Comparison of ENCODE assay signal across 8 cellular contexts in genomic region chr20:29443206-29443781, GRCh38.
DNase-seq lines count a peak whose midpoint lies in the region; ATAC-seq and TF ChIP-seq lines count a peak whose summit lies in the region.
"Not testable (repeated sequence)": the region's sequence is repeated elsewhere in the genome, so short reads cannot be mapped to it uniquely, and the experiment has no call there.

No MANE protein-coding gene starts in this region.

- H3K4me1 Mint-ChIP-seq in CD8-positive, alpha-beta T cell (ENCODE audit: low read depth); activated T-cell treated with anti-CD3 and anti-CD28 coated beads, Interleukin-2, amount 50 U/mL, for 72 hours (ENCODE audit: low read depth): not testable (repeated sequence)

- intact Hi-C loops in CD8-positive, alpha-beta T cell (cut with DNase I, micrococcal nuclease); esophagus muscularis mucosa (cut with DNase I): not testable (repeated sequence)

- not testable (repeated sequence) for H4K20me1 ChIP-seq in OCI-LY3 (ENCODE audit: insufficient read depth, low read length)

- POLR2A ChIA-PET in CD8-positive, alpha-beta T cell (lab: Charles Lee): not testable (repeated sequence)

- not testable (repeated sequence) for H3K36me3 Mint-ChIP-seq in CD8-positive, alpha-beta T cell; activated T-cell treated with anti-CD3 and anti-CD28 coated beads, Interleukin-2, amount 50 U/mL, for 72 hours (ENCODE audit: insufficient read depth in 2 of 2)

- H3K27ac Mint-ChIP-seq in CD8-positive, alpha-beta T cell; activated T-cell treated with anti-CD3 and anti-CD28 coated beads, Interleukin-2, amount 50 U/mL, for 72 hours: not testable (repeated sequence)

- CTCF ChIA-PET in CD8-positive, alpha-beta T cell (lab: Charles Lee): interaction anchor here (1.2 kb wide), 1 partner anchor 11 kb away, joined by 5 read pairs; no protein-coding TSS in a partner anchor

- H3K36me3 ChIP-seq in CD8-positive, alpha-beta T cell (ENCODE audit: insufficient read depth, low read length); OCI-LY3 (replicated peaks; ENCODE audit: low read depth, low read length); esophagus muscularis mucosa: not testable (repeated sequence)

- H3K27ac ChIP-seq in CD8-positive, alpha-beta T cell (ENCODE audit: low read depth, low read length); esophagus muscularis mucosa (replicated peaks in 1 of 4): not testable (repeated sequence)
- peak overlapping the region; percentile 62 for H3K27ac ChIP-seq in OCI-LY3 (ENCODE audit: low read length)

- not testable (repeated sequence) for H3K4me3 ChIP-seq in CD8-positive, alpha-beta T cell (ENCODE audit: low read depth, low read length)
- H3K4me3 ChIP-seq in OCI-LY3 (ENCODE audit: low read length) (peak overlapping the region; percentile 62), esophagus muscularis mucosa (peak overlapping the region in 2 of 4 donors; percentile 7 to 28)

- H3K79me2 ChIP-seq in OCI-LY3 (ENCODE audit: low read length): not testable (repeated sequence)

- ATAC-seq in CD8-positive, alpha-beta T cell; activated T-cell treated with anti-CD3 and anti-CD28 coated beads, Interleukin-2, amount 50 U/mL, for 72 hours (replicated peaks in 1 of 2): not testable (repeated sequence)

- not testable (repeated sequence) for H3K9me3 ChIP-seq in CD8-positive, alpha-beta T cell (ENCODE audit: low read length); OCI-LY3 (ENCODE audit: insufficient read depth, low read length); esophagus muscularis mucosa

- not testable (repeated sequence) for TF ChIP-seq POLR2A in esophagus muscularis mucosa (IDR thresholded peaks at IDR 0.05; ENCODE audit: low read depth)

- H3K27me3 Mint-ChIP-seq in CD8-positive, alpha-beta T cell (ENCODE audit: low read depth); activated T-cell treated with anti-CD3 and anti-CD28 coated beads, Interleukin-2, amount 50 U/mL, for 72 hours (ENCODE audit: low read depth): not testable (repeated sequence)

- DNase-seq in CD8-positive, alpha-beta T cell: peak in 1 of 7 experiments; percentile 11
- peak; percentile 65 for DNase-seq in H4 (ENCODE audit: low spot score)
- peak; percentile 50 for DNase-seq in NAMALWA (ENCODE audit: low spot score)
- DNase-seq in activated T-cell treated with anti-CD3 and anti-CD28 coated beads, Interleukin-2, amount 50 U/mL, for 72 hours: peak; percentile 4 to 21
- DNase-seq in esophagus muscularis mucosa (ENCODE audit: extremely low spot score): not testable (repeated sequence)
- peak; percentile 60 for DNase-seq in lung microvascular endothelial cell (ENCODE audit: low read depth in 2 of 2)
- DNase-seq in stromal cell of bone marrow (ENCODE audit: low read depth): peak; percentile 32

- not testable (repeated sequence) for H3K27me3 ChIP-seq in CD8-positive, alpha-beta T cell (ENCODE audit: insufficient read depth, low read length); OCI-LY3 (ENCODE audit: low read depth, low read length)
- H3K27me3 ChIP-seq in esophagus muscularis mucosa: peaks cover 0 to 22% (median 0%) of the 10 kb centered on the region in 4 donors

- peak overlapping the region; percentile 53 for H3K9ac ChIP-seq in OCI-LY3 (ENCODE audit: low read length)

- H3K4me1 ChIP-seq in CD8-positive, alpha-beta T cell (ENCODE audit: insufficient read depth, low read length); OCI-LY3 (ENCODE audit: low read length): not testable (repeated sequence)
- peaks cover 0 to 14% (median 0%) of the 10 kb centered on the region in 4 donors for H3K4me1 ChIP-seq in esophagus muscularis mucosa

- peak overlapping the region; percentile 43; the same call in 1 of the 2 replicates for H2AFZ ChIP-seq in OCI-LY3 (ENCODE audit: low read depth, low read length)

- 14% methylated on average over 7 of the region's 7 CpGs for WGBS in esophagus muscularis mucosa

- H3K9me3 Mint-ChIP-seq in CD8-positive, alpha-beta T cell; activated T-cell treated with anti-CD3 and anti-CD28 coated beads, Interleukin-2, amount 50 U/mL, for 72 hours: not testable (repeated sequence)

- not testable (repeated sequence) for H3K4me3 Mint-ChIP-seq in CD8-positive, alpha-beta T cell
- peak overlapping the region in 1 of 2 donors; percentile 55 for H3K4me3 Mint-ChIP-seq in activated T-cell treated with anti-CD3 and anti-CD28 coated beads, Interleukin-2, amount 50 U/mL, for 72 hours

- peak; percentile 16 for TF ChIP-seq CTCF in CD8-positive, alpha-beta T cell (IDR thresholded peaks at IDR 0.05)
- TF ChIP-seq CTCF in OCI-LY3 (IDR thresholded peaks at IDR 0.05; ENCODE audit: low read depth, low read length) (peak; percentile 81), esophagus muscularis mucosa (IDR thresholded peaks at IDR 0.05) (peak; percentile 47 to 65 (median 57))

- not testable (repeated sequence) for TF ChIP-seq EP300 in esophagus muscularis mucosa (IDR thresholded peaks at IDR 0.05)

- peak overlapping the region; percentile 63 for H3K4me2 ChIP-seq in OCI-LY3 (ENCODE audit: low read length)

Comparison
In these comparisons a context has a peak if more than half of its experiments do, and no peak if none do; other contexts are left out.
1. CTCF ChIP-seq: peak in every context shown above with its lines; median percentile 81 in OCI-LY3; 57 in esophagus muscularis mucosa; 16 in CD8-positive, alpha-beta T cell.